In genomic region chr7:104395162-104395561, GRCh38 we compare ENCODE assay signal across 7 cellular contexts.
"Had no signal": no experiment of that assay in that cellular context is flagged by ENCODE, and none has a peak within 500 bp of the region (broad histone marks: within the 10 kb centered on the region; RNA-seq: fewer than 3 reads in every experiment).

No MANE protein-coding gene starts in this region.

- H3K27ac ChIP-seq: GM23248 had no signal

- H3K36me3 ChIP-seq: HAP-1 had no signal

- DNase-seq: GM23248, GOT3, H7, HFFc6, IMR-90 had no signal

- H2AFZ ChIP-seq: GM23248 had no signal

- ATAC-seq: HCT116 had no signal

- H3K9ac ChIP-seq: GM23248 had no signal

- H3K4me1 ChIP-seq: HAP-1 had no signal

- H3K9me3 ChIP-seq: HAP-1 had no signal

- H3K4me3 ChIP-seq: GM23248, HAP-1 had no signal
